Comparison of ENCODE assay signal across 15 cellular contexts in the genomic region with DNA sequence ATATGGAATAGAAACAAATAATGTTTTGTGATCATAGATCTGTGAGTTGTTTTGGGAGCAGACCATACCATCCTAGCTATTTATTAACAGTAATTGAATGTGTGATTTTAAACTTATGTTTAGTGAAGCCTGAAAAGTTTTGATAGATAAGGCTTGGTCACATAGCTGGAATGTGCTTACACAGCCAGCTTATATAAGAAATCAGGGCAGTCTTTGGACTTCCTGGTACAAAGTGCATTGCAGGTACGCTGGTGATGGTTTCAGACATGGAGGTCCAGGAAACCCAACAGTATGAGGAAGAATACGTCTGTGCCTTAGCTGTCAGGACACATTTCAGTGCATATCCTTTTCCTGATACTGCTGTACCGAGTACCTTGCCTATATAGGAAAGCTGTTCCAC.
DNase-seq lines count a peak whose midpoint lies in the region; ATAC-seq, FAIRE-seq and TF ChIP-seq lines count a peak whose summit lies in the region.
"Had no signal": no experiment of that assay in that cellular context is flagged by ENCODE, and none has a peak within 500 bp of the region (broad histone marks: within the 10 kb centered on the region; RNA-seq: fewer than 3 reads in every experiment).

No MANE protein-coding gene starts in this region.

- H3K9me3 Mint-ChIP-seq in nephron (peaks cover 4% of the 10 kb centered on the region), type B pancreatic cell (no peaks in the 10 kb centered on the region)
- H3K9me3 Mint-ChIP-seq: CD4-positive, alpha-beta T cell had no signal

- H3K27me3 Mint-ChIP-seq in nephron (ENCODE audit: low read depth) (no peaks in the 10 kb centered on the region), type B pancreatic cell (no peaks in the 10 kb centered on the region)
- H3K27me3 Mint-ChIP-seq: B cell; CD4-positive, alpha-beta T cell had no signal

- ATAC-seq in HG02571 (IDR thresholded peaks at IDR 0.05; ENCODE audit: unreplicated experiment): no peak
- no peak for ATAC-seq in GM18858 (IDR thresholded peaks at IDR 0.05; ENCODE audit: unreplicated experiment)

- no peaks in the 10 kb centered on the region for H3K36me3 Mint-ChIP-seq in nephron (ENCODE audit: low read depth)
- H3K36me3 Mint-ChIP-seq in type B pancreatic cell: no peaks in the 10 kb centered on the region

- peak overlapping the region; percentile 86 to 93 (median 86) for H3K27ac Mint-ChIP-seq in nephron
- H3K27ac Mint-ChIP-seq in type B pancreatic cell: peak overlapping the region; percentile 74
- H3K27ac Mint-ChIP-seq: B cell; CD4-positive, alpha-beta T cell had no signal

- no peaks in the 10 kb centered on the region for H3K4me1 Mint-ChIP-seq in nephron
- H3K4me1 Mint-ChIP-seq in type B pancreatic cell (ENCODE audit: unreplicated experiment): peaks cover 4% of the 10 kb centered on the region
- H3K4me1 Mint-ChIP-seq: B cell had no signal

- DNase-seq in HT-29 (ENCODE audit: low spot score) (peak; percentile 69), type B pancreatic cell (ENCODE audit: extremely low spot score, unreplicated experiment) (no peak), GM13977 (ENCODE audit: low spot score) (no peak)
- DNase-seq: CD4-positive, alpha-beta T cell; GF-D8; KBM-7; NCI-H1092; NCI-H226; NCI-H526 treated with DMSO at 0.1 percent for 48 hours; OCI-M1 had no signal

- in situ Hi-C loops in GM13977 (cut with MboI; ENCODE audit: low pct_unique_long_range_greater_than_20kb, low sequenced_read_pairs, unreplicated experiment): no loop called here

- FAIRE-seq in islet of Langerhans (lab: Jason Lieb, UNC): peak; percentile 9

- TF ChIP-seq CTCF in nephron (IDR thresholded peaks at IDR 0.05; ENCODE audit: unreplicated experiment in 3 of 3) (no peak), type B pancreatic cell (conservative IDR thresholded peaks at IDR 0.05) (no peak), GM13977 (IDR thresholded peaks at IDR 0.05; ENCODE audit: extremely low read depth, insufficient read depth, missing control alignments) (no peak)

- H3K4me3 Mint-ChIP-seq in nephron: no peak overlapping the region
- H3K4me3 Mint-ChIP-seq in type B pancreatic cell: no peak overlapping the region
- H3K4me3 Mint-ChIP-seq: B cell; CD4-positive, alpha-beta T cell had no signal
